Comparison of ENCODE assay signal across 11 cellular contexts in genomic region chr14:102923201-102923919, GRCh38. TPM values are rescaled to one million over a fixed set of nuclear protein-coding genes. Genes with fewer than 3 reads are reported as not detected.
DNase-seq lines count a peak whose midpoint lies in the region; ATAC-seq and TF ChIP-seq lines count a peak whose summit lies in the region.
"Had no signal": no experiment of that assay in that cellular context is flagged by ENCODE, and none has a peak within 500 bp of the region (broad histone marks: within the 10 kb centered on the region; RNA-seq: fewer than 3 reads in every experiment).

No MANE protein-coding gene starts in this region.

- peak overlapping the region; percentile 25 for H3K4me3 Mint-ChIP-seq in activated CD4-positive, alpha-beta T cell treated with anti-CD3 and anti-CD28 coated beads, Interleukin-2, amount 10 ng/mL, durations not matched to agents 7 days and 5 days
- H3K4me3 Mint-ChIP-seq in activated CD4-positive, alpha-beta memory T cell treated with anti-CD3 and anti-CD28 coated beads for 36 hours = peak overlapping the region; percentile 46
- peak overlapping the region in 1 of 2 donors; percentile 76 for H3K4me3 Mint-ChIP-seq in stimulated activated naive B cell treated with anti-CD40 and anti-IgM and Interleukin-4, amounts not matched to agents 10 μg/mL and 1 μg/mL and 100 μg/mL, for 72 hours

- POLR2A ChIA-PET in activated CD4-positive, alpha-beta T cell treated with anti-CD3 and anti-CD28 coated beads, Interleukin-2, amount 10 ng/mL, durations not matched to agents 7 days and 5 days (lab: Charles Lee) = interaction anchor here (0.6 kb wide), 1 partner anchor 407 kb away, joined by 8 read pairs; no protein-coding TSS in a partner anchor
- POLR2A ChIA-PET in activated CD4-positive, alpha-beta memory T cell treated with anti-CD3 and anti-CD28 coated beads for 36 hours (lab: Charles Lee) = no interaction called here

- CTCF ChIA-PET in activated CD4-positive, alpha-beta T cell treated with anti-CD3 and anti-CD28 coated beads, Interleukin-2, amount 10 ng/mL, durations not matched to agents 7 days and 5 days (lab: Charles Lee) = no interaction called here
- CTCF ChIA-PET in activated CD4-positive, alpha-beta memory T cell treated with anti-CD3 and anti-CD28 coated beads for 36 hours (lab: Charles Lee) = no interaction called here

- TF ChIP-seq EP300 in tibial nerve (IDR thresholded peaks at IDR 0.05) = no peak

- H3K4me3 ChIP-seq in iPS-15b (ENCODE audit: low read depth, low read length) (peak overlapping the region; percentile 49), tibial nerve (peak overlapping the region in 2 of 4 donors; percentile 30 to 37), SJCRH30 (no peak overlapping the region)

- H3K36me3 ChIP-seq in iPS-15b (ENCODE audit: control insufficient read depth, insufficient read depth, low read length) (no peaks in the 10 kb centered on the region), tibial nerve (no peaks in the 10 kb centered on the region), SJCRH30 (no peaks in the 10 kb centered on the region)

- no peak overlapping the region for H3K9ac ChIP-seq in iPS-15b (ENCODE audit: low read depth, low read length)

- H3K27me3 Mint-ChIP-seq in activated CD4-positive, alpha-beta T cell treated with anti-CD3 and anti-CD28 coated beads, Interleukin-2, amount 10 ng/mL, durations not matched to agents 7 days and 5 days = peaks cover 41% of the 10 kb centered on the region
- peaks cover 24% of the 10 kb centered on the region for H3K27me3 Mint-ChIP-seq in activated CD4-positive, alpha-beta memory T cell treated with anti-CD3 and anti-CD28 coated beads for 36 hours
- H3K27me3 Mint-ChIP-seq in stimulated activated naive B cell treated with anti-CD40 and anti-IgM and Interleukin-4, amounts not matched to agents 10 μg/mL and 1 μg/mL and 100 μg/mL, for 72 hours = peaks cover 16 to 29% of the 10 kb centered on the region in 2 donors

- H3K9me3 ChIP-seq in iPS-15b (ENCODE audit: control insufficient read depth, insufficient read depth, low read length) (no peaks in the 10 kb centered on the region), tibial nerve (no peaks in the 10 kb centered on the region), SJCRH30 (replicated peaks) (no peaks in the 10 kb centered on the region)

- no peak for TF ChIP-seq POLR2A in tibial nerve (IDR thresholded peaks at IDR 0.05)

- H3K4me1 ChIP-seq in iPS-15b (ENCODE audit: control insufficient read depth, insufficient read depth, low read length) = peaks cover 9% of the 10 kb centered on the region
- peaks cover 0 to 28% (median 18%) of the 10 kb centered on the region in 4 donors for H3K4me1 ChIP-seq in tibial nerve
- no peaks in the 10 kb centered on the region for H3K4me1 ChIP-seq in SJCRH30

- no peaks in the 10 kb centered on the region for H3K36me3 Mint-ChIP-seq in activated CD4-positive, alpha-beta T cell treated with anti-CD3 and anti-CD28 coated beads, Interleukin-2, amount 10 ng/mL, durations not matched to agents 7 days and 5 days (ENCODE audit: low read depth)
- H3K36me3 Mint-ChIP-seq in activated CD4-positive, alpha-beta memory T cell treated with anti-CD3 and anti-CD28 coated beads for 36 hours = no peaks in the 10 kb centered on the region
- no peaks in the 10 kb centered on the region for H3K36me3 Mint-ChIP-seq in stimulated activated naive B cell treated with anti-CD40 and anti-IgM and Interleukin-4, amounts not matched to agents 10 μg/mL and 1 μg/mL and 100 μg/mL, for 72 hours

- H3K27ac Mint-ChIP-seq in activated CD4-positive, alpha-beta T cell treated with anti-CD3 and anti-CD28 coated beads, Interleukin-2, amount 10 ng/mL, durations not matched to agents 7 days and 5 days = no peak overlapping the region
- no peak overlapping the region for H3K27ac Mint-ChIP-seq in activated CD4-positive, alpha-beta memory T cell treated with anti-CD3 and anti-CD28 coated beads for 36 hours
- H3K27ac Mint-ChIP-seq in stimulated activated naive B cell treated with anti-CD40 and anti-IgM and Interleukin-4, amounts not matched to agents 10 μg/mL and 1 μg/mL and 100 μg/mL, for 72 hours = peak overlapping the region; percentile 37

- peaks cover 3% of the 10 kb centered on the region for H3K4me1 Mint-ChIP-seq in activated CD4-positive, alpha-beta T cell treated with anti-CD3 and anti-CD28 coated beads, Interleukin-2, amount 10 ng/mL, durations not matched to agents 7 days and 5 days
- peaks cover 14% of the 10 kb centered on the region for H3K4me1 Mint-ChIP-seq in activated CD4-positive, alpha-beta memory T cell treated with anti-CD3 and anti-CD28 coated beads for 36 hours (ENCODE audit: low read depth)
- peaks cover 14 to 15% of the 10 kb centered on the region in 2 donors for H3K4me1 Mint-ChIP-seq in stimulated activated naive B cell treated with anti-CD40 and anti-IgM and Interleukin-4, amounts not matched to agents 10 μg/mL and 1 μg/mL and 100 μg/mL, for 72 hours

- H3K27ac ChIP-seq in tibial nerve (peak overlapping the region in 1 of 4 donors; percentile 60), SJCRH30 (no peak overlapping the region)

- 5% methylated on average over 43 to 51 of the region's 53 CpGs for WGBS in tibial nerve, 2 donors

- intact Hi-C loops in activated CD4-positive, alpha-beta memory T cell treated with anti-CD3 and anti-CD28 coated beads for 36 hours (cut with micrococcal nuclease) = no loop called here

- H3K27me3 ChIP-seq in iPS-15b (ENCODE audit: control insufficient read depth, insufficient read depth, low read length) (peaks cover 62% of the 10 kb centered on the region), tibial nerve (peaks cover 0 to 60% of the 10 kb centered on the region in 2 donors), SJCRH30 (no peaks in the 10 kb centered on the region)

- TF ChIP-seq CTCF in tibial nerve (IDR thresholded peaks at IDR 0.05) = no peak

- no peaks in the 10 kb centered on the region for H3K9me3 Mint-ChIP-seq in activated CD4-positive, alpha-beta T cell treated with anti-CD3 and anti-CD28 coated beads, Interleukin-2, amount 10 ng/mL, durations not matched to agents 7 days and 5 days
- H3K9me3 Mint-ChIP-seq in activated CD4-positive, alpha-beta memory T cell treated with anti-CD3 and anti-CD28 coated beads for 36 hours = no peaks in the 10 kb centered on the region
- H3K9me3 Mint-ChIP-seq in stimulated activated naive B cell treated with anti-CD40 and anti-IgM and Interleukin-4, amounts not matched to agents 10 μg/mL and 1 μg/mL and 100 μg/mL, for 72 hours = no peaks in the 10 kb centered on the region

- peak in 1 of 2 donors; percentile 32 for ATAC-seq in stimulated activated naive B cell treated with anti-CD40 and anti-IgM and Interleukin-4, amounts not matched to agents 10 μg/mL and 1 μg/mL and 100 μg/mL, for 72 hours (replicated peaks)

- no peak for DNase-seq in activated CD4-positive, alpha-beta T cell treated with anti-CD3 and anti-CD28 coated beads, Interleukin-2, amount 10 ng/mL, durations not matched to agents 7 days and 5 days
- DNase-seq in activated CD4-positive, alpha-beta T cell treated with anti-CD3 and anti-CD28 coated beads, Interleukin-2, amount 50 U/mL, for 4 hours = no peak
- DNase-seq in activated CD4-positive, alpha-beta memory T cell treated with anti-CD3 and anti-CD28 coated beads for 36 hours = no peak
- DNase-seq in stimulated activated naive B cell treated with anti-CD40 and anti-IgM and Interleukin-4, amounts not matched to agents 10 μg/mL and 1 μg/mL and 100 μg/mL, for 72 hours = no peak
- no peak for DNase-seq in RPMI8226
- no peak for DNase-seq in tibial nerve (ENCODE audit: low spot score in 2 of 2)
- DNase-seq in SJCRH30 = no peak
- DNase-seq: activated CD4-positive, CD25-positive, alpha-beta regulatory T cell; KBM-7; NCI-H510A had no signal

RNA-seq across cellular contexts. Expression of gene AMN, which starts 0.9 kb away (rescaled TPM):
- under 1 TPM; 0.15 to 0.30 TPM for total RNA-seq in activated CD4-positive, alpha-beta T cell treated with anti-CD3 and anti-CD28 coated beads, Interleukin-2, amount 10 ng/mL, durations not matched to agents 7 days and 5 days
- under 1 TPM in 1 of 2 experiments, not detected in 1; 0.17 TPM for total RNA-seq in activated CD4-positive, alpha-beta memory T cell treated with anti-CD3 and anti-CD28 coated beads for 36 hours
- under 1 TPM in 1 of 4 donors, not detected in 3; 0.21 TPM for total RNA-seq in tibial nerve
- not detected in 2 replicates for total RNA-seq in SJCRH30 (2014; rRNA removed; shearing (Covaris generic))
